ENCODE assay signal across 8 cellular contexts in genomic region chr1:36321119-36321951, GRCh38. TPM values are rescaled to one million over a fixed set of nuclear protein-coding genes. Genes with fewer than 3 reads are reported as not detected.
DNase-seq lines count a peak whose midpoint lies in the region; ATAC-seq and TF ChIP-seq lines count a peak whose summit lies in the region.

No MANE protein-coding gene starts in this region.

- TF ChIP-seq CTCF in endodermal cell (conservative IDR thresholded peaks at IDR 0.05) (no peak), mucosa of descending colon (IDR thresholded peaks at IDR 0.05) (no peak)

- peak overlapping the region; percentile 71 for H3K27ac Mint-ChIP-seq in endodermal cell

- H3K4me3 Mint-ChIP-seq in endodermal cell, result peak overlapping the region; percentile 60

- H3K36me3 Mint-ChIP-seq in endodermal cell (ENCODE audit: low read depth), result peaks cover 8% of the 10 kb centered on the region

- intact Hi-C loops in mucosa of descending colon (cut with DNase I, micrococcal nuclease), result no loop called here

- peaks cover 3% of the 10 kb centered on the region for H3K4me1 ChIP-seq in endodermal cell (ENCODE audit: control insufficient read depth, insufficient read depth, low read length)
- peaks cover 20% of the 10 kb centered on the region for H3K4me1 ChIP-seq in mucosa of descending colon (ENCODE audit: low read depth)
- H3K4me1 ChIP-seq in urinary bladder (ENCODE audit: insufficient read depth), result no peaks in the 10 kb centered on the region

- H3K27ac ChIP-seq in SK-N-MC (peak overlapping the region; percentile 88), endodermal cell (ENCODE audit: low read depth, low read length) (peak overlapping the region; percentile 24), urinary bladder (ENCODE audit: low read depth) (peak overlapping the region; percentile 30)

- H3K4me1 Mint-ChIP-seq in endodermal cell, result peaks cover 9% of the 10 kb centered on the region

- 26 to 30% methylated on average over 18 to 59 of the region's 59 CpGs for WGBS in endodermal cell (ENCODE audit: insufficient coverage in 1 of 2, insufficient read length in 1 of 2), 2 experiments
- WGBS in urinary bladder, result 23% methylated on average over 59 of the region's 59 CpGs

- peaks cover 10% of the 10 kb centered on the region for H3K27me3 ChIP-seq in endodermal cell (ENCODE audit: control insufficient read depth, insufficient read depth, low read length, poor library complexity, severe bottlenecking)

- H3K4me3 ChIP-seq in SK-N-MC (peak overlapping the region; percentile 91), endodermal cell (ENCODE audit: low read length) (no peak overlapping the region), mucosa of descending colon (no peak overlapping the region), urinary bladder (ENCODE audit: low read depth, low read length) (peak overlapping the region; percentile 38)

- DNase-seq in GM04503 (ENCODE audit: low read depth) (peak; percentile 76), SK-N-MC (ENCODE audit: low read depth, low spot score) (peak; percentile 32), endodermal cell (peak; percentile 97), mucosa of descending colon (peak; percentile 59 to 75 (median 74)), COLO829 (ENCODE audit: low spot score) (no peak), DMS 273 (lab: John Stamatoyannopoulos, UW; ENCODE audit: unreplicated experiment) (no peak), medulla oblongata (ENCODE audit: extremely low spot score) (no peak)

- peaks cover 41% of the 10 kb centered on the region for H3K27me3 Mint-ChIP-seq in endodermal cell (ENCODE audit: insufficient read depth)

- ATAC-seq in mucosa of descending colon, result peak; percentile 57

- H3K9ac ChIP-seq in SK-N-MC (ENCODE audit: insufficient read length) (peak overlapping the region; percentile 74), endodermal cell (ENCODE audit: extremely low read depth, low read length, poor library complexity, severe bottlenecking) (no peak overlapping the region)

- H3K36me3 ChIP-seq in SK-N-MC (ENCODE audit: insufficient read depth, low read length) (no peaks in the 10 kb centered on the region), endodermal cell (ENCODE audit: control insufficient read depth, insufficient read depth, low read length) (no peaks in the 10 kb centered on the region), mucosa of descending colon (ENCODE audit: low read depth) (no peaks in the 10 kb centered on the region), urinary bladder (ENCODE audit: insufficient read depth) (no peaks in the 10 kb centered on the region)

- H3K9me3 Mint-ChIP-seq in endodermal cell, result no peaks in the 10 kb centered on the region

- H3K9me3 ChIP-seq in SK-N-MC (ENCODE audit: low read depth, low read length) (no peaks in the 10 kb centered on the region), endodermal cell (ENCODE audit: control insufficient read depth, low read length) (no peaks in the 10 kb centered on the region), mucosa of descending colon (no peaks in the 10 kb centered on the region)

RNA-seq across cellular contexts. Expression of gene EVA1B, which starts 2.1 kb away (rescaled TPM):
- total RNA-seq in endodermal cell, result 10 to 100 TPM; 14.1 to 16.3 TPM
- 26.5 TPM for polyA plus RNA-seq in endodermal cell (2013, experiment 1 of 2)
- 28.6 TPM for polyA plus RNA-seq in endodermal cell (2013, experiment 2 of 2)
- total RNA-seq in mucosa of descending colon, result 10 to 100 TPM in 1 of 3 donors, 1 to 10 TPM in 2; 1.5 to 17.6 (median 8.2) TPM
- 27.7 TPM for total RNA-seq in urinary bladder
- 74.7 TPM for polyA plus RNA-seq in urinary bladder

RNA-seq across cellular contexts. Expression of gene SH3D21, which starts 15.2 kb away (rescaled TPM):
- total RNA-seq in endodermal cell, result 10 to 100 TPM; 14.7 to 15.5 TPM
- polyA plus RNA-seq in endodermal cell (2013, experiment 1 of 2), result 11.3 TPM
- polyA plus RNA-seq in endodermal cell (2013, experiment 2 of 2), result 12.9 TPM
- 10 to 100 TPM; 12.3 to 18.0 (median 14.2) TPM for total RNA-seq in mucosa of descending colon
- 3.5 TPM for total RNA-seq in urinary bladder
- polyA plus RNA-seq in urinary bladder, result 1.8 TPM

Comparison
In these comparisons a context has a peak if more than half of its experiments do, and no peak if none do; other contexts are left out.
1. DNase-seq: peak in GM04503 (single experiment), SK-N-MC (single experiment), endodermal cell (single experiment) and mucosa of descending colon (3 of 3); none in COLO829 (single experiment), DMS 273 (single experiment) and medulla oblongata (single experiment).
2. H3K27ac ChIP-seq: peak in every context shown above with its lines; median percentile 88 in SK-N-MC; 30 in urinary bladder; 24 in endodermal cell.
3. H3K4me3 ChIP-seq: peak in SK-N-MC (single experiment) and urinary bladder (single experiment); none in endodermal cell (single experiment) and mucosa of descending colon (single experiment).